Comparison of ENCODE assay signal across 20 cellular contexts in genomic region chr6:8175046-8175777, GRCh38.
"Had no signal": no experiment of that assay in that cellular context is flagged by ENCODE, and none has a peak within 500 bp of the region (broad histone marks: within the 10 kb centered on the region; RNA-seq: fewer than 3 reads in every experiment).

No MANE protein-coding gene starts in this region.

- H3K27ac Mint-ChIP-seq: activated naive CD4-positive, alpha-beta T cell treated with anti-CD3 and anti-CD28 coated beads for 36 hours; activated naive CD8-positive, alpha-beta T cell treated with anti-CD3 and anti-CD28 coated beads, Interleukin-2, amount 50 U/mL, for 24 hours; activated T-helper 1 cell treated with anti-CD3 and anti-CD28 coated beads, Interleukin-12 subunit alpha, Interleukin-12 subunit beta, Interleukin-2, Interleukin-4 antibody, amounts not matched to agents 30 ng/mL and 10 ng/mL and 1 ng/mL, durations not matched to agents 14 hours and 24 hours and 36 hours; dendritic cell treated with granulocyte-macrophage colony-stimulating factor and Interleukin-4, amounts not matched to agents 40 ng/mL and 50 ng/mL, for 4 days; naive B cell had no signal

- H3K9me3 Mint-ChIP-seq: activated naive CD4-positive, alpha-beta T cell treated with anti-CD3 and anti-CD28 coated beads for 36 hours; activated naive CD8-positive, alpha-beta T cell treated with anti-CD3 and anti-CD28 coated beads, Interleukin-2, amount 50 U/mL, for 24 hours; activated T-helper 1 cell treated with anti-CD3 and anti-CD28 coated beads, Interleukin-12 subunit alpha, Interleukin-12 subunit beta, Interleukin-2, Interleukin-4 antibody, amounts not matched to agents 30 ng/mL and 10 ng/mL and 1 ng/mL, durations not matched to agents 14 hours and 24 hours and 36 hours; dendritic cell treated with granulocyte-macrophage colony-stimulating factor and Interleukin-4, amounts not matched to agents 40 ng/mL and 50 ng/mL, for 4 days had no signal

- H3K4me3 Mint-ChIP-seq: activated naive CD4-positive, alpha-beta T cell treated with anti-CD3 and anti-CD28 coated beads for 36 hours; activated naive CD8-positive, alpha-beta T cell treated with anti-CD3 and anti-CD28 coated beads, Interleukin-2, amount 50 U/mL, for 24 hours; activated T-helper 1 cell treated with anti-CD3 and anti-CD28 coated beads, Interleukin-12 subunit alpha, Interleukin-12 subunit beta, Interleukin-2, Interleukin-4 antibody, amounts not matched to agents 30 ng/mL and 10 ng/mL and 1 ng/mL, durations not matched to agents 14 hours and 24 hours and 36 hours; dendritic cell treated with granulocyte-macrophage colony-stimulating factor and Interleukin-4, amounts not matched to agents 40 ng/mL and 50 ng/mL, for 4 days; naive B cell had no signal

- H3K4me1 ChIP-seq: gastroesophageal sphincter, heart right ventricle, lower lobe of right lung, pancreas, suprapubic skin, upper lobe of left lung had no signal

- H3K27me3 ChIP-seq: heart right ventricle, pancreas, upper lobe of left lung had no signal

- DNase-seq: activated CD4-positive, CD25-positive, alpha-beta regulatory T cell treated with anti-CD3 and anti-CD28 coated beads, Interleukin-2, amount 50 U/mL, for 72 hours; activated naive CD4-positive, alpha-beta T cell treated with anti-CD3 and anti-CD28 coated beads for 36 hours; activated naive CD8-positive, alpha-beta T cell treated with anti-CD3 and anti-CD28 coated beads, Interleukin-2, amount 50 U/mL, for 24 hours; aorta; effector memory CD4-positive, alpha-beta T cell; heart right ventricle; left colon; lower lobe of right lung; naive B cell; pancreas; stimulated activated CD4-positive, alpha-beta T cell treated with anti-CD3 and anti-CD28 coated beads, Interleukin-4, amount 100 ng/mL, for 4 hours; stimulated activated CD8-positive, alpha-beta memory T cell treated with anti-CD3 and anti-CD28 coated beads, Interleukin-4, amount 100 ng/mL, for 48 hours; stimulated activated naive CD4-positive, alpha-beta T cell treated with Interleukin-2 at 50 U/mL for 16 hours; T1000; upper lobe of left lung had no signal

- H3K36me3 ChIP-seq: gastroesophageal sphincter, heart right ventricle, lower lobe of right lung, pancreas, suprapubic skin, upper lobe of left lung had no signal

- H3K27ac ChIP-seq: gastroesophageal sphincter, heart right ventricle, lower lobe of right lung, pancreas, skin epidermis, suprapubic skin, upper lobe of left lung had no signal

- H3K9me3 ChIP-seq: gastroesophageal sphincter, heart right ventricle, lower lobe of right lung, pancreas, suprapubic skin, upper lobe of left lung had no signal

- H3K4me3 ChIP-seq: gastroesophageal sphincter, heart right ventricle, lower lobe of right lung, pancreas, skin epidermis, suprapubic skin, upper lobe of left lung had no signal

- H3K4me1 Mint-ChIP-seq: activated naive CD8-positive, alpha-beta T cell treated with anti-CD3 and anti-CD28 coated beads, Interleukin-2, amount 50 U/mL, for 24 hours; naive B cell had no signal
